Comparison of ENCODE assay signal across 12 cellular contexts in genomic region chr9:134707731-134708671, GRCh38.
DNase-seq lines count a peak whose midpoint lies in the region; ATAC-seq, FAIRE-seq and TF ChIP-seq lines count a peak whose summit lies in the region.
"Had no signal": no experiment of that assay in that cellular context is flagged by ENCODE, and none has a peak within 500 bp of the region (broad histone marks: within the 10 kb centered on the region; RNA-seq: fewer than 3 reads in every experiment).

No MANE protein-coding gene starts in this region.

- TF ChIP-seq CTCF in kidney (IDR thresholded peaks at IDR 0.05; ENCODE audit: borderline replicate concordance, extremely low read depth, insufficient read depth) = no peak
- no peak for TF ChIP-seq CTCF in GM20000 (IDR thresholded peaks at IDR 0.05; ENCODE audit: extremely low read depth, missing control alignments)

- H3K27ac Mint-ChIP-seq in stimulated activated naive B cell treated with anti-CD40 and anti-IgM and Interleukin-4, amounts not matched to agents 10 μg/mL and 1 μg/mL and 100 μg/mL, for 72 hours = no peak overlapping the region
- H3K27ac Mint-ChIP-seq: activated naive CD8-positive, alpha-beta T cell treated with anti-CD3 and anti-CD28 coated beads, Interleukin-2, amount 50 U/mL, for 24 hours; B cell had no signal

- 79 to 84% (median 83%) methylated on average over 32 of the region's 32 CpGs for WGBS in adipose tissue, 3 donors
- 75 to 84% (median 79%) methylated on average over 29 to 32 of the region's 32 CpGs for WGBS in small intestine, 3 donors

- peaks cover 0 to 4% of the 10 kb centered on the region in 2 donors for H3K4me1 ChIP-seq in kidney (ENCODE audit: control insufficient read depth in 1 of 2, insufficient read depth in 1 of 2, low read depth in 1 of 2, low read length in 2 of 2)
- H3K4me1 ChIP-seq in skeletal muscle satellite cell (ENCODE audit: control insufficient read depth, insufficient read depth, low read length) = peaks cover 30% of the 10 kb centered on the region
- peaks cover 0 to 2% of the 10 kb centered on the region in 2 donors for H3K4me1 ChIP-seq in small intestine (ENCODE audit: control insufficient read depth in 2 of 2, insufficient read depth in 1 of 2, low read depth in 1 of 2, low read length in 1 of 2)

- H3K27me3 Mint-ChIP-seq in stimulated activated naive B cell treated with anti-CD40 and anti-IgM and Interleukin-4, amounts not matched to agents 10 μg/mL and 1 μg/mL and 100 μg/mL, for 72 hours = no peaks in the 10 kb centered on the region
- H3K27me3 Mint-ChIP-seq: activated naive CD8-positive, alpha-beta T cell treated with anti-CD3 and anti-CD28 coated beads, Interleukin-2, amount 50 U/mL, for 24 hours; B cell had no signal

- intact Hi-C loops in kidney (cut with DNase I) = no loop called here

- ATAC-seq in stimulated activated naive B cell treated with anti-CD40 and anti-IgM and Interleukin-4, amounts not matched to agents 10 μg/mL and 1 μg/mL and 100 μg/mL, for 72 hours (replicated peaks) = no peak
- ATAC-seq: activated naive CD8-positive, alpha-beta T cell treated with anti-CD3 and anti-CD28 coated beads, Interleukin-2, amount 50 U/mL, for 24 hours had no signal

- no peaks in the 10 kb centered on the region for H3K36me3 ChIP-seq in kidney (ENCODE audit: control insufficient read depth in 1 of 2, insufficient read depth in 2 of 2, low read length in 2 of 2)
- peaks cover 76% of the 10 kb centered on the region for H3K36me3 ChIP-seq in skeletal muscle satellite cell (ENCODE audit: insufficient read depth, low read length)
- H3K36me3 ChIP-seq in small intestine (ENCODE audit: control insufficient read depth in 2 of 2, insufficient read depth in 2 of 2, low read length in 2 of 2) = no peaks in the 10 kb centered on the region

- H3K27ac ChIP-seq in adipose tissue (ENCODE audit: low read depth, low read length) (peak overlapping the region; percentile 43), kidney (ENCODE audit: low read depth in 2 of 2, low read length in 2 of 2) (no peak overlapping the region), small intestine (ENCODE audit: low read depth in 1 of 2, low read length in 1 of 2) (peak overlapping the region in 1 of 2 donors; percentile 80)
- H3K27ac ChIP-seq: VCaP had no signal

- FAIRE-seq in kidney (lab: Jason Lieb, UNC) (no peak), small intestine (lab: Jason Lieb, UNC) (no peak)

- no peaks in the 10 kb centered on the region for H3K27me3 ChIP-seq in skeletal muscle satellite cell (ENCODE audit: control insufficient read depth, insufficient read depth, low read length)
- no peaks in the 10 kb centered on the region for H3K27me3 ChIP-seq in small intestine (ENCODE audit: control insufficient read depth in 2 of 2, insufficient read depth in 2 of 2, low read length in 2 of 2)

- H3K4me1 Mint-ChIP-seq in stimulated activated naive B cell treated with anti-CD40 and anti-IgM and Interleukin-4, amounts not matched to agents 10 μg/mL and 1 μg/mL and 100 μg/mL, for 72 hours = peaks cover 0 to 3% of the 10 kb centered on the region in 2 donors
- H3K4me1 Mint-ChIP-seq: activated naive CD8-positive, alpha-beta T cell treated with anti-CD3 and anti-CD28 coated beads, Interleukin-2, amount 50 U/mL, for 24 hours; B cell had no signal

- H3K4me3 ChIP-seq in kidney (ENCODE audit: low read length in 2 of 2) = no peak overlapping the region
- H3K4me3 ChIP-seq in skeletal muscle satellite cell (ENCODE audit: low read length) = no peak overlapping the region
- H3K4me3 ChIP-seq in small intestine (ENCODE audit: low read depth in 1 of 2, low read length in 2 of 2) = no peak overlapping the region

- H3K9ac ChIP-seq in kidney (ENCODE audit: low read length in 2 of 2) (no peak overlapping the region), skeletal muscle satellite cell (ENCODE audit: low read depth, low read length) (peak overlapping the region; percentile 9)

- H3K4me3 Mint-ChIP-seq in stimulated activated naive B cell treated with anti-CD40 and anti-IgM and Interleukin-4, amounts not matched to agents 10 μg/mL and 1 μg/mL and 100 μg/mL, for 72 hours = no peak overlapping the region
- H3K4me3 Mint-ChIP-seq: activated naive CD8-positive, alpha-beta T cell treated with anti-CD3 and anti-CD28 coated beads, Interleukin-2, amount 50 U/mL, for 24 hours; B cell had no signal

- no peaks in the 10 kb centered on the region for H3K9me3 ChIP-seq in kidney (ENCODE audit: control insufficient read depth in 1 of 2, low read length in 2 of 2)
- H3K9me3 ChIP-seq in skeletal muscle satellite cell (replicated peaks; ENCODE audit: low read length) = no peaks in the 10 kb centered on the region
- H3K9me3 ChIP-seq in small intestine (ENCODE audit: control insufficient read depth, low read depth) = no peaks in the 10 kb centered on the region

- H3K36me3 Mint-ChIP-seq in stimulated activated naive B cell treated with anti-CD40 and anti-IgM and Interleukin-4, amounts not matched to agents 10 μg/mL and 1 μg/mL and 100 μg/mL, for 72 hours = no peaks in the 10 kb centered on the region

- no peak overlapping the region for H3K4me2 ChIP-seq in skeletal muscle satellite cell (ENCODE audit: low read length)

- in situ Hi-C loops in G401 (cut with HindIII; ENCODE audit: low sequenced_read_pairs) = no loop called here

- DNase-seq in G401 (ENCODE audit: low spot score) (peak; percentile 80), kidney (peak; percentile 75), small intestine (no peak), GM20000 (ENCODE audit: low spot score) (no peak)
- no peak for DNase-seq in stimulated activated naive B cell treated with anti-CD40 and anti-IgM and Interleukin-4, amounts not matched to agents 10 μg/mL and 1 μg/mL and 100 μg/mL, for 72 hours
- no peak for DNase-seq in activated CD4-positive, alpha-beta T cell treated with anti-CD3 and anti-CD28 coated beads, Interleukin-2, amount 50 U/mL, for 1 hour
- DNase-seq: activated naive CD8-positive, alpha-beta T cell treated with anti-CD3 and anti-CD28 coated beads, Interleukin-2, amount 50 U/mL, for 24 hours; NCI-H146 had no signal

- H3K9me3 Mint-ChIP-seq in stimulated activated naive B cell treated with anti-CD40 and anti-IgM and Interleukin-4, amounts not matched to agents 10 μg/mL and 1 μg/mL and 100 μg/mL, for 72 hours = peaks cover 2 to 3% of the 10 kb centered on the region in 2 donors
- H3K9me3 Mint-ChIP-seq: activated naive CD8-positive, alpha-beta T cell treated with anti-CD3 and anti-CD28 coated beads, Interleukin-2, amount 50 U/mL, for 24 hours had no signal

Comparison
In these comparisons a context has a peak if more than half of its experiments do, and no peak if none do; other contexts are left out.
1. DNase-seq: peak in G401 (single experiment) and kidney (single experiment); none in small intestine (single experiment), stimulated activated naive B cell treated with anti-CD40 and anti-IgM and Interleukin-4, amounts not matched to agents 10 μg/mL and 1 μg/mL and 100 μg/mL, for 72 hours (single experiment), GM20000 (single experiment) and activated CD4-positive, alpha-beta T cell treated with anti-CD3 and anti-CD28 coated beads, Interleukin-2, amount 50 U/mL, for 1 hour (single experiment).